ENCODE assay signal across 1 cellular context in the genomic region with DNA sequence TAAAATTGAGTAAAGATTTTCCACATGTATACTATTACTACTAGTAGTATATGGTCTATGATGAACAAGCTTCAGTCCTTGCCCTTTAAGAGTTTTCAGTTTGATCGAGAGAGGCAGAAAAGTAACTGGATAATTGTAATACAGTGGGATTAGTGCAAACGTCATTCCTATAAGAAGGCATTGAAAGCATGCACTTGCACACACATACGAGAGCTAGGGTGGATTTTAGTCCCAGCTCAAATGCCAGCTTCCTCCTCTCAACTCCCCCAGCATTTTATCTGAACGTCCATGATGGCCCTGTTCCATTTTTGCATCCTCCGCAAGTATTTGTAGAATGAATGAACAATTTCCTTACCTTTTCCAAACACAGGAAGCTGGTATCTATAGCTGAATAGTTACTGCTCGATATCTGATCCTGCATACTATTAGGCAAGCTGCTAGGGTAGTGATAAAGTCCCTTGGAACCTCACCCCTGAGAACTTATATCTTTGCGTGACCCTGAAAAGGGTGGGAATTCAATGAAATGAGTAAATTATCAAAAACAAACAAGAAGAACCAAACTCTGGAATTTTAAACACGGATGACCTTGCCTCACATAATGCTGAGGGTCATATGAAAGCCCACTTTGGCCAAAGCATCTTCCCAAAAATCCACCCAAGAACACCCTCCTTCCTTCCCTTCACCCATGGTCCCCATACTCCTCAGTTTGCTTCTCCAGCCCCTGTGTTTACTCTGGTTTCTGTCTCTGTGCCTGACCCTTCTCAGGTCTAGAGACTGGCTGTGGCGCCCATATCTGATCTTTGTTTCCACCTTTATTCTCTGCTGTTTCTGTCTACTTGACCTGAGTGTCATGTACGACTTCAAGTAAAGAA.
TF ChIP-seq lines count a peak whose summit lies in the region.

No MANE protein-coding gene starts in this region.

TF ChIP-seq in K562, 482 proteins besides CTCF, POLR2A, EP300 and RAD21 (continued from another document and continues in another):
- TF ChIP-seq, protein P1, sequence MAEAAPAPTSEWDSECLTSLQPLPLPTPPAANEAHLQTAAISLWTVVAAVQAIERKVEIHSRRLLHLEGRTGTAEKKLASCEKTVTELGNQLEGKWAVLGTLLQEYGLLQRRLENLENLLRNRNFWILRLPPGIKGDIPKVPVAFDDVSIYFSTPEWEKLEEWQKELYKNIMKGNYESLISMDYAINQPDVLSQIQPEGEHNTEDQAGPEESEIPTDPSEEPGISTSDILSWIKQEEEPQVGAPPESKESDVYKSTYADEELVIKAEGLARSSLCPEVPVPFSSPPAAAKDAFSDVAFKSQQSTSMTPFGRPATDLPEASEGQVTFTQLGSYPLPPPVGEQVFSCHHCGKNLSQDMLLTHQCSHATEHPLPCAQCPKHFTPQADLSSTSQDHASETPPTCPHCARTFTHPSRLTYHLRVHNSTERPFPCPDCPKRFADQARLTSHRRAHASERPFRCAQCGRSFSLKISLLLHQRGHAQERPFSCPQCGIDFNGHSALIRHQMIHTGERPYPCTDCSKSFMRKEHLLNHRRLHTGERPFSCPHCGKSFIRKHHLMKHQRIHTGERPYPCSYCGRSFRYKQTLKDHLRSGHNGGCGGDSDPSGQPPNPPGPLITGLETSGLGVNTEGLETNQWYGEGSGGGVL (CRISPR knock-in tag; IDR thresholded peaks at IDR 0.05), result no peak
- TF ChIP-seq ZNF561 (CRISPR knock-in tag; conservative IDR thresholded peaks at IDR 0.05), result no peak
- TF ChIP-seq CCAR2 (IDR thresholded peaks at IDR 0.05; ENCODE audit: low read depth, low read length), result no peak
- 0 out of 2 replicates have a peak, but pooled peaks have one; percentile 28 for TF ChIP-seq CREM (IDR thresholded peaks at IDR 0.05; ENCODE audit: low read depth)
- TF ChIP-seq POLR3G (IDR thresholded peaks at IDR 0.05; ENCODE audit: extremely low read depth, insufficient read length, insufficient replicate concordance), result no peak
- TF ChIP-seq, protein P2, sequence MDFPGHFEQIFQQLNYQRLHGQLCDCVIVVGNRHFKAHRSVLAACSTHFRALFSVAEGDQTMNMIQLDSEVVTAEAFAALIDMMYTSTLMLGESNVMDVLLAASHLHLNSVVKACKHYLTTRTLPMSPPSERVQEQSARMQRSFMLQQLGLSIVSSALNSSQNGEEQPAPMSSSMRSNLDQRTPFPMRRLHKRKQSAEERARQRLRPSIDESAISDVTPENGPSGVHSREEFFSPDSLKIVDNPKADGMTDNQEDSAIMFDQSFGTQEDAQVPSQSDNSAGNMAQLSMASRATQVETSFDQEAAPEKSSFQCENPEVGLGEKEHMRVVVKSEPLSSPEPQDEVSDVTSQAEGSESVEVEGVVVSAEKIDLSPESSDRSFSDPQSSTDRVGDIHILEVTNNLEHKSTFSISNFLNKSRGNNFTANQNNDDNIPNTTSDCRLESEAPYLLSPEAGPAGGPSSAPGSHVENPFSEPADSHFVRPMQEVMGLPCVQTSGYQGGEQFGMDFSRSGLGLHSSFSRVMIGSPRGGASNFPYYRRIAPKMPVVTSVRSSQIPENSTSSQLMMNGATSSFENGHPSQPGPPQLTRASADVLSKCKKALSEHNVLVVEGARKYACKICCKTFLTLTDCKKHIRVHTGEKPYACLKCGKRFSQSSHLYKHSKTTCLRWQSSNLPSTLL (IDR thresholded peaks at IDR 0.05), result no peak
- TF ChIP-seq, protein P3, sequence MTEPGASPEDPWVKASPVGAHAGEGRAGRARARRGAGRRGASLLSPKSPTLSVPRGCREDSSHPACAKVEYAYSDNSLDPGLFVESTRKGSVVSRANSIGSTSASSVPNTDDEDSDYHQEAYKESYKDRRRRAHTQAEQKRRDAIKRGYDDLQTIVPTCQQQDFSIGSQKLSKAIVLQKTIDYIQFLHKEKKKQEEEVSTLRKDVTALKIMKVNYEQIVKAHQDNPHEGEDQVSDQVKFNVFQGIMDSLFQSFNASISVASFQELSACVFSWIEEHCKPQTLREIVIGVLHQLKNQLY (CRISPR knock-in tag; conservative IDR thresholded peaks at IDR 0.05), result no peak
- no peak for TF ChIP-seq SNRNP70 (optimal IDR thresholded peaks at IDR 0.05; ENCODE audit: low read depth, low read length)
- no peak for TF ChIP-seq ZFPM2 (CRISPR knock-in tag; IDR thresholded peaks at IDR 0.05)
- TF ChIP-seq ZNF778 (CRISPR knock-in tag; IDR thresholded peaks at IDR 0.05), result no peak
- TF ChIP-seq ZNF696 (CRISPR knock-in tag; conservative IDR thresholded peaks at IDR 0.05), result no peak
- TF ChIP-seq CHD2 (IDR thresholded peaks at IDR 0.05; ENCODE audit: low read depth, low read length), result no peak
- TF ChIP-seq SP2 (IDR thresholded peaks at IDR 0.05; ENCODE audit: extremely low read depth, low read depth, low read length, poor library complexity, severe bottlenecking), result no peak
- TF ChIP-seq, protein P4, sequence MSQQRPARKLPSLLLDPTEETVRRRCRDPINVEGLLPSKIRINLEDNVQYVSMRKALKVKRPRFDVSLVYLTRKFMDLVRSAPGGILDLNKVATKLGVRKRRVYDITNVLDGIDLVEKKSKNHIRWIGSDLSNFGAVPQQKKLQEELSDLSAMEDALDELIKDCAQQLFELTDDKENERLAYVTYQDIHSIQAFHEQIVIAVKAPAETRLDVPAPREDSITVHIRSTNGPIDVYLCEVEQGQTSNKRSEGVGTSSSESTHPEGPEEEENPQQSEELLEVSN (IDR thresholded peaks at IDR 0.05; ENCODE audit: borderline replicate concordance in 1 of 2, extremely low read depth in 1 of 2, insufficient read depth in 1 of 2, insufficient read length in 1 of 2, low read depth in 1 of 2, low read length in 1 of 2, poor library complexity in 1 of 2, severe bottlenecking in 1 of 2), result no peak
- peak; percentile 18; the same call in 1 of the 2 replicates for TF ChIP-seq C11orf30 (IDR thresholded peaks at IDR 0.05; ENCODE audit: low read depth)
- TF ChIP-seq, protein P5, sequence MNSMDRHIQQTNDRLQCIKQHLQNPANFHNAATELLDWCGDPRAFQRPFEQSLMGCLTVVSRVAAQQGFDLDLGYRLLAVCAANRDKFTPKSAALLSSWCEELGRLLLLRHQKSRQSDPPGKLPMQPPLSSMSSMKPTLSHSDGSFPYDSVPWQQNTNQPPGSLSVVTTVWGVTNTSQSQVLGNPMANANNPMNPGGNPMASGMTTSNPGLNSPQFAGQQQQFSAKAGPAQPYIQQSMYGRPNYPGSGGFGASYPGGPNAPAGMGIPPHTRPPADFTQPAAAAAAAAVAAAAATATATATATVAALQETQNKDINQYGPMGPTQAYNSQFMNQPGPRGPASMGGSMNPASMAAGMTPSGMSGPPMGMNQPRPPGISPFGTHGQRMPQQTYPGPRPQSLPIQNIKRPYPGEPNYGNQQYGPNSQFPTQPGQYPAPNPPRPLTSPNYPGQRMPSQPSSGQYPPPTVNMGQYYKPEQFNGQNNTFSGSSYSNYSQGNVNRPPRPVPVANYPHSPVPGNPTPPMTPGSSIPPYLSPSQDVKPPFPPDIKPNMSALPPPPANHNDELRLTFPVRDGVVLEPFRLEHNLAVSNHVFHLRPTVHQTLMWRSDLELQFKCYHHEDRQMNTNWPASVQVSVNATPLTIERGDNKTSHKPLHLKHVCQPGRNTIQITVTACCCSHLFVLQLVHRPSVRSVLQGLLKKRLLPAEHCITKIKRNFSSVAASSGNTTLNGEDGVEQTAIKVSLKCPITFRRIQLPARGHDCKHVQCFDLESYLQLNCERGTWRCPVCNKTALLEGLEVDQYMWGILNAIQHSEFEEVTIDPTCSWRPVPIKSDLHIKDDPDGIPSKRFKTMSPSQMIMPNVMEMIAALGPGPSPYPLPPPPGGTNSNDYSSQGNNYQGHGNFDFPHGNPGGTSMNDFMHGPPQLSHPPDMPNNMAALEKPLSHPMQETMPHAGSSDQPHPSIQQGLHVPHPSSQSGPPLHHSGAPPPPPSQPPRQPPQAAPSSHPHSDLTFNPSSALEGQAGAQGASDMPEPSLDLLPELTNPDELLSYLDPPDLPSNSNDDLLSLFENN (IDR thresholded peaks at IDR 0.05; ENCODE audit: low read depth in 2 of 2, low read length in 2 of 2), result no peak
- TF ChIP-seq, protein P6, sequence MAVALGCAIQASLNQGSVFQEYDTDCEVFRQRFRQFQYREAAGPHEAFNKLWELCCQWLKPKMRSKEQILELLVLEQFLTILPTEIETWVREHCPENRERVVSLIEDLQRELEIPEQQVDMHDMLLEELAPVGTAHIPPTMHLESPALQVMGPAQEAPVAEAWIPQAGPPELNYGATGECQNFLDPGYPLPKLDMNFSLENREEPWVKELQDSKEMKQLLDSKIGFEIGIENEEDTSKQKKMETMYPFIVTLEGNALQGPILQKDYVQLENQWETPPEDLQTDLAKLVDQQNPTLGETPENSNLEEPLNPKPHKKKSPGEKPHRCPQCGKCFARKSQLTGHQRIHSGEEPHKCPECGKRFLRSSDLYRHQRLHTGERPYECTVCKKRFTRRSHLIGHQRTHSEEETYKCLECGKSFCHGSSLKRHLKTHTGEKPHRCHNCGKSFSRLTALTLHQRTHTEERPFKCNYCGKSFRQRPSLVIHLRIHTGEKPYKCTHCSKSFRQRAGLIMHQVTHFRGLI (CRISPR knock-in tag; IDR thresholded peaks at IDR 0.05), result no peak
- TF ChIP-seq ZNF589 (CRISPR knock-in tag; IDR thresholded peaks at IDR 0.05; ENCODE audit: low read depth), result no peak
- peak; percentile 56 for TF ChIP-seq CBFA2T2 (conservative IDR thresholded peaks at IDR 0.05)
- TF ChIP-seq, protein P7, sequence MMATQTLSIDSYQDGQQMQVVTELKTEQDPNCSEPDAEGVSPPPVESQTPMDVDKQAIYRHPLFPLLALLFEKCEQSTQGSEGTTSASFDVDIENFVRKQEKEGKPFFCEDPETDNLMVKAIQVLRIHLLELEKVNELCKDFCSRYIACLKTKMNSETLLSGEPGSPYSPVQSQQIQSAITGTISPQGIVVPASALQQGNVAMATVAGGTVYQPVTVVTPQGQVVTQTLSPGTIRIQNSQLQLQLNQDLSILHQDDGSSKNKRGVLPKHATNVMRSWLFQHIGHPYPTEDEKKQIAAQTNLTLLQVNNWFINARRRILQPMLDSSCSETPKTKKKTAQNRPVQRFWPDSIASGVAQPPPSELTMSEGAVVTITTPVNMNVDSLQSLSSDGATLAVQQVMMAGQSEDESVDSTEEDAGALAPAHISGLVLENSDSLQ (IDR thresholded peaks at IDR 0.05), result no peak
- no peak for TF ChIP-seq TOE1 (IDR thresholded peaks at IDR 0.05; ENCODE audit: borderline replicate concordance)
- TF ChIP-seq TOE1 (CRISPR knock-in tag; IDR thresholded peaks at IDR 0.05; ENCODE audit: borderline replicate concordance, low read depth), result no peak
- no peak for TF ChIP-seq ZNF57 (CRISPR knock-in tag; IDR thresholded peaks at IDR 0.05)
- TF ChIP-seq KDM4B (IDR thresholded peaks at IDR 0.05; ENCODE audit: borderline replicate concordance in 2 of 2, low read depth in 1 of 2), result no peak
- TF ChIP-seq BCL6 (CRISPR knock-in tag; IDR thresholded peaks at IDR 0.05), result no peak
- TF ChIP-seq TFAM (CRISPR knock-in tag; conservative IDR thresholded peaks at IDR 0.05), result no peak
- TF ChIP-seq E2F3 (CRISPR knock-in tag; IDR thresholded peaks at IDR 0.05), result no peak
- TF ChIP-seq SP1 (CRISPR knock-in tag; IDR thresholded peaks at IDR 0.05), result no peak
- TF ChIP-seq ZNF133 (CRISPR knock-in tag; IDR thresholded peaks at IDR 0.05), result no peak
- no peak for TF ChIP-seq SMAD2 (IDR thresholded peaks at IDR 0.05; ENCODE audit: low read depth, low read length)
- TF ChIP-seq, protein P8, sequence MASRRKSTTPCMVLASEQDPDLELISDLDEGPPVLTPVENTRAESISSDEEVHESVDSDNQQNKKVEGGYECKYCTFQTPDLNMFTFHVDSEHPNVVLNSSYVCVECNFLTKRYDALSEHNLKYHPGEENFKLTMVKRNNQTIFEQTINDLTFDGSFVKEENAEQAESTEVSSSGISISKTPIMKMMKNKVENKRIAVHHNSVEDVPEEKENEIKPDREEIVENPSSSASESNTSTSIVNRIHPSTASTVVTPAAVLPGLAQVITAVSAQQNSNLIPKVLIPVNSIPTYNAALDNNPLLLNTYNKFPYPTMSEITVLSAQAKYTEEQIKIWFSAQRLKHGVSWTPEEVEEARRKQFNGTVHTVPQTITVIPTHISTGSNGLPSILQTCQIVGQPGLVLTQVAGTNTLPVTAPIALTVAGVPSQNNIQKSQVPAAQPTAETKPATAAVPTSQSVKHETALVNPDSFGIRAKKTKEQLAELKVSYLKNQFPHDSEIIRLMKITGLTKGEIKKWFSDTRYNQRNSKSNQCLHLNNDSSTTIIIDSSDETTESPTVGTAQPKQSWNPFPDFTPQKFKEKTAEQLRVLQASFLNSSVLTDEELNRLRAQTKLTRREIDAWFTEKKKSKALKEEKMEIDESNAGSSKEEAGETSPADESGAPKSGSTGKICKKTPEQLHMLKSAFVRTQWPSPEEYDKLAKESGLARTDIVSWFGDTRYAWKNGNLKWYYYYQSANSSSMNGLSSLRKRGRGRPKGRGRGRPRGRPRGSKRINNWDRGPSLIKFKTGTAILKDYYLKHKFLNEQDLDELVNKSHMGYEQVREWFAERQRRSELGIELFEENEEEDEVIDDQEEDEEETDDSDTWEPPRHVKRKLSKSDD (conservative IDR thresholded peaks at IDR 0.05; ENCODE audit: low read length), result no peak
- no peak for TF ChIP-seq OTX1 (CRISPR knock-in tag; IDR thresholded peaks at IDR 0.05)
